ENCODE assay signal across 1 cellular context in the genomic region with DNA sequence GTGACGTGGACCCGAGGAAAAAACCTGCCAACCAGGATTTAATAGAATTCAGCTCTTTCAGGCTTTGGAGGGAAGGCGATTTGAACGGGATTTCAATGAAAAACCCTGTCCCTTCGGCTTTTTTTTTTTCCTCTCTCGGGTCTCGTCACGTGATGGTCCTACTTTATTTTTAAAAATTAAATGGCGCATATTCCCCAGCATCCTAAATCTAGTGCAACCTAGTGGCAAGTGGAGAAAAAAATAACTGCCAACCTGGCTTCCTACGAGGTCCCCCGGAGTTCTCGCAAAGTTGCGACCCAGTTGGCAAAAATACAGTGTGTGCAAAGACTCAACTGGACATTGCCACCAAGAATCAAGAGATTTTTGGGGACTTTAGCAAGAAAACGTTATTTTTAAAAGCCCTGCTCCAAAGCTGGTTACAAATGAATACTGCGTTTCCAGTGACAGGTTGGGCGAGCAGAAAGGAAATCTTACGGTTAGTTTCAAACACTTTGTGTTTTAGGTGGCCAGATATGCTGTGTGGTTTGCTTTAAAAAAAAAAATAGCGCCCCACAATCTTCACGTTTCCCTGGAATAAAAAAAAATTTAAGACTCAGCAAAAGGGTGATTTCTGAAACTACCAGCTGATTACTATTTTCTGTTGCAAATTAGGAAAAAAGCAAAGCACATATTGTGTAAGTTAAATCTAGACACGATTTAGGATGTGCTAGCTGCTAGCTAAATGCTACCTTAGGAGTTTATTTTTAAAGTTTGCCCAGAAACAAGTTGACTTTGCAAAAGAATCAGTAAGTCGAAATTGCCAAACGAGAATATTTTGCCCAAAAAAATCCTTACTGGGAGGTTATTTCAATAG.
A peak's percentile ranks its signal among the peaks of the same experiment; 100 is the strongest.
TF ChIP-seq lines count a peak whose summit lies in the region.

No MANE protein-coding gene starts in this region.

TF ChIP-seq in HepG2, 621 proteins besides CTCF, POLR2A, EP300 and RAD21 (continued from another document and continues in another):
- TF ChIP-seq, protein P1, sequence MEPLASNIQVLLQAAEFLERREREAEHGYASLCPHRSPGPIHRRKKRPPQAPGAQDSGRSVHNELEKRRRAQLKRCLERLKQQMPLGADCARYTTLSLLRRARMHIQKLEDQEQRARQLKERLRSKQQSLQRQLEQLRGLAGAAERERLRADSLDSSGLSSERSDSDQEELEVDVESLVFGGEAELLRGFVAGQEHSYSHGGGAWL (CRISPR knock-in tag; IDR thresholded peaks at IDR 0.05): no peak
- TF ChIP-seq TRIM24 (CRISPR knock-in tag; IDR thresholded peaks at IDR 0.05) (no peak), HMG20B (CRISPR knock-in tag; conservative IDR thresholded peaks at IDR 0.05) (no peak), NCOA5 (CRISPR knock-in tag; IDR thresholded peaks at IDR 0.05) (no peak), ZNF615 (CRISPR knock-in tag; IDR thresholded peaks at IDR 0.05; ENCODE audit: borderline replicate concordance) (peak; percentile 85; the same call in 1 of the 2 replicates), ZFP36L1 (CRISPR knock-in tag; IDR thresholded peaks at IDR 0.05) (no peak; the same call in 1 of the 2 replicates), ZNF383 (CRISPR knock-in tag; IDR thresholded peaks at IDR 0.05; ENCODE audit: borderline replicate concordance) (no peak), SP1 (IDR thresholded peaks at IDR 0.05) (no peak), SP1 (CRISPR knock-in tag; IDR thresholded peaks at IDR 0.05) (no peak), EZH2 (conservative IDR thresholded peaks at IDR 0.05; ENCODE audit: low read depth, low read length) (no peak), AKAP8 (CRISPR knock-in tag; IDR thresholded peaks at IDR 0.05) (no peak), SUZ12 (IDR thresholded peaks at IDR 0.05; ENCODE audit: low read depth, low read length) (no peak), FOXP1 (IDR thresholded peaks at IDR 0.05) (no peak), FOXP1 (CRISPR knock-in tag; IDR thresholded peaks at IDR 0.05) (no peak), IRX3 (CRISPR knock-in tag; IDR thresholded peaks at IDR 0.05; ENCODE audit: borderline replicate concordance, low read depth) (no peak), KMT2B (CRISPR knock-in tag; IDR thresholded peaks at IDR 0.05) (no peak), ZNF460 (CRISPR knock-in tag; IDR thresholded peaks at IDR 0.05; ENCODE audit: borderline replicate concordance) (no peak), ZNF749 (CRISPR knock-in tag; IDR thresholded peaks at IDR 0.05; ENCODE audit: borderline replicate concordance) (no peak), ZNF564 (CRISPR knock-in tag; IDR thresholded peaks at IDR 0.05) (no peak), ZNF709 (CRISPR knock-in tag; IDR thresholded peaks at IDR 0.05) (no peak), ARNTL (CRISPR knock-in tag; IDR thresholded peaks at IDR 0.05) (no peak), GZF1 (CRISPR knock-in tag; IDR thresholded peaks at IDR 0.05) (no peak), CCAR2 (optimal IDR thresholded peaks at IDR 0.05; ENCODE audit: low read depth, low read length) (no peak), MXD4 (CRISPR knock-in tag; IDR thresholded peaks at IDR 0.05) (no peak), ATF7-NPFF (CRISPR knock-in tag; IDR thresholded peaks at IDR 0.05; ENCODE audit: low read depth) (no peak), CEBPB (IDR thresholded peaks at IDR 0.05; ENCODE audit: borderline replicate concordance, low read depth, low read length) (no peak), SETDB1 (CRISPR knock-in tag; IDR thresholded peaks at IDR 0.05; ENCODE audit: borderline replicate concordance) (no peak), TEAD2 (CRISPR knock-in tag; IDR thresholded peaks at IDR 0.05) (no peak), ZNF207 (IDR thresholded peaks at IDR 0.05; ENCODE audit: borderline replicate concordance) (no peak), GLI4 (CRISPR knock-in tag; IDR thresholded peaks at IDR 0.05; ENCODE audit: borderline replicate concordance) (0 out of 2 replicates have a peak, but pooled peaks have one; percentile 32), ZIK1 (CRISPR knock-in tag; IDR thresholded peaks at IDR 0.05; ENCODE audit: borderline replicate concordance, low read depth) (no peak), NFYB (CRISPR knock-in tag; IDR thresholded peaks at IDR 0.05) (no peak), ZFP62 (CRISPR knock-in tag; IDR thresholded peaks at IDR 0.05) (no peak), EEA1 (CRISPR knock-in tag; IDR thresholded peaks at IDR 0.05; ENCODE audit: borderline replicate concordance) (no peak), PAF1 (CRISPR knock-in tag; IDR thresholded peaks at IDR 0.05) (peak; percentile 30; the same call in 1 of the 2 replicates), ZNF891 (CRISPR knock-in tag; IDR thresholded peaks at IDR 0.05) (no peak), KAT7 (CRISPR knock-in tag; IDR thresholded peaks at IDR 0.05; ENCODE audit: borderline replicate concordance) (no peak), ZNF251 (CRISPR knock-in tag; IDR thresholded peaks at IDR 0.05) (no peak), ZNF546 (CRISPR knock-in tag; conservative IDR thresholded peaks at IDR 0.05) (no peak; the same call in 1 of the 2 replicates), ZNF296 (CRISPR knock-in tag; conservative IDR thresholded peaks at IDR 0.05) (no peak), ELF1 (CRISPR knock-in tag; IDR thresholded peaks at IDR 0.05) (no peak)
- TF ChIP-seq, protein P2, sequence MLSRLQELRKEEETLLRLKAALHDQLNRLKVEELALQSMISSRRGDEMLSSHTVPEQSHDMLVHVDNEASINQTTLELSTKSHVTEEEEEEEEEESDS (CRISPR knock-in tag; IDR thresholded peaks at IDR 0.05; ENCODE audit: borderline replicate concordance): no peak
- TF ChIP-seq, protein P3, sequence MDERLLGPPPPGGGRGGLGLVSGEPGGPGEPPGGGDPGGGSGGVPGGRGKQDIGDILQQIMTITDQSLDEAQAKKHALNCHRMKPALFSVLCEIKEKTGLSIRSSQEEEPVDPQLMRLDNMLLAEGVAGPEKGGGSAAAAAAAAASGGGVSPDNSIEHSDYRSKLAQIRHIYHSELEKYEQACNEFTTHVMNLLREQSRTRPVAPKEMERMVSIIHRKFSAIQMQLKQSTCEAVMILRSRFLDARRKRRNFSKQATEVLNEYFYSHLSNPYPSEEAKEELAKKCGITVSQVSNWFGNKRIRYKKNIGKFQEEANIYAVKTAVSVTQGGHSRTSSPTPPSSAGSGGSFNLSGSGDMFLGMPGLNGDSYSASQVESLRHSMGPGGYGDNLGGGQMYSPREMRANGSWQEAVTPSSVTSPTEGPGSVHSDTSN (CRISPR knock-in tag; IDR thresholded peaks at IDR 0.05): no peak
- TF ChIP-seq, protein P4, sequence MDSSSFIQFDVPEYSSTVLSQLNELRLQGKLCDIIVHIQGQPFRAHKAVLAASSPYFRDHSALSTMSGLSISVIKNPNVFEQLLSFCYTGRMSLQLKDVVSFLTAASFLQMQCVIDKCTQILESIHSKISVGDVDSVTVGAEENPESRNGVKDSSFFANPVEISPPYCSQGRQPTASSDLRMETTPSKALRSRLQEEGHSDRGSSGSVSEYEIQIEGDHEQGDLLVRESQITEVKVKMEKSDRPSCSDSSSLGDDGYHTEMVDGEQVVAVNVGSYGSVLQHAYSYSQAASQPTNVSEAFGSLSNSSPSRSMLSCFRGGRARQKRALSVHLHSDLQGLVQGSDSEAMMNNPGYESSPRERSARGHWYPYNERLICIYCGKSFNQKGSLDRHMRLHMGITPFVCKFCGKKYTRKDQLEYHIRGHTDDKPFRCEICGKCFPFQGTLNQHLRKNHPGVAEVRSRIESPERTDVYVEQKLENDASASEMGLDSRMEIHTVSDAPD (CRISPR knock-in tag; IDR thresholded peaks at IDR 0.05): no peak
- TF ChIP-seq, protein P5, sequence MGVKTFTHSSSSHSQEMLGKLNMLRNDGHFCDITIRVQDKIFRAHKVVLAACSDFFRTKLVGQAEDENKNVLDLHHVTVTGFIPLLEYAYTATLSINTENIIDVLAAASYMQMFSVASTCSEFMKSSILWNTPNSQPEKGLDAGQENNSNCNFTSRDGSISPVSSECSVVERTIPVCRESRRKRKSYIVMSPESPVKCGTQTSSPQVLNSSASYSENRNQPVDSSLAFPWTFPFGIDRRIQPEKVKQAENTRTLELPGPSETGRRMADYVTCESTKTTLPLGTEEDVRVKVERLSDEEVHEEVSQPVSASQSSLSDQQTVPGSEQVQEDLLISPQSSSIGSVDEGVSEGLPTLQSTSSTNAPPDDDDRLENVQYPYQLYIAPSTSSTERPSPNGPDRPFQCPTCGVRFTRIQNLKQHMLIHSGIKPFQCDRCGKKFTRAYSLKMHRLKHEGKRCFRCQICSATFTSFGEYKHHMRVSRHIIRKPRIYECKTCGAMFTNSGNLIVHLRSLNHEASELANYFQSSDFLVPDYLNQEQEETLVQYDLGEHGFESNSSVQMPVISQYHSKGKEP (CRISPR knock-in tag; IDR thresholded peaks at IDR 0.05): no peak
- TF ChIP-seq, protein P6, sequence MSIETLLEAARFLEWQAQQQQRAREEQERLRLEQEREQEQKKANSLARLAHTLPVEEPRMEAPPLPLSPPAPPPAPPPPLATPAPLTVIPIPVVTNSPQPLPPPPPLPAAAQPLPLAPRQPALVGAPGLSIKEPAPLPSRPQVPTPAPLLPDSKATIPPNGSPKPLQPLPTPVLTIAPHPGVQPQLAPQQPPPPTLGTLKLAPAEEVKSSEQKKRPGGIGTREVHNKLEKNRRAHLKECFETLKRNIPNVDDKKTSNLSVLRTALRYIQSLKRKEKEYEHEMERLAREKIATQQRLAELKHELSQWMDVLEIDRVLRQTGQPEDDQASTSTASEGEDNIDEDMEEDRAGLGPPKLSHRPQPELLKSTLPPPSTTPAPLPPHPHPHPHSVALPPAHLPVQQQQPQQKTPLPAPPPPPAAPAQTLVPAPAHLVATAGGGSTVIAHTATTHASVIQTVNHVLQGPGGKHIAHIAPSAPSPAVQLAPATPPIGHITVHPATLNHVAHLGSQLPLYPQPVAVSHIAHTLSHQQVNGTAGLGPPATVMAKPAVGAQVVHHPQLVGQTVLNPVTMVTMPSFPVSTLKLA (IDR thresholded peaks at IDR 0.05): no peak
- TF ChIP-seq, protein P7, sequence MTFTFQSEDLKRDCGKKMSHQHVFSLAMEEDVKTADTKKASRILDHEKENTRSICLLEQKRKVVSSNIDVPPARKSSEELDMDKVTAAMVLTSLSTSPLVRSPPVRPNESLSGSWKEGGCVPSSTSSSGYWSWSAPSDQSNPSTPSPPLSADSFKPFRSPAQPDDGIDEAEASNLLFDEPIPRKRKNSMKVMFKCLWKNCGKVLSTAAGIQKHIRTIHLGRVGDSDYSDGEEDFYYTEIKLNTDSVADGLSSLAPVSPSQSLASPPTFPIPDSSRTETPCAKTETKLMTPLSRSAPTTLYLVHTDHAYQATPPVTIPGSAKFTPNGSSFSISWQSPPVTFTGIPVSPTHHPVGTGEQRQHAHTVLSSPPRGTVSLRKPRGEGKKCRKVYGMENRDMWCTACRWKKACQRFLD (CRISPR knock-in tag; IDR thresholded peaks at IDR 0.05; ENCODE audit: borderline replicate concordance): 0 out of 2 replicates have a peak, but pooled peaks have one; percentile 6
- TF ChIP-seq, protein P8, sequence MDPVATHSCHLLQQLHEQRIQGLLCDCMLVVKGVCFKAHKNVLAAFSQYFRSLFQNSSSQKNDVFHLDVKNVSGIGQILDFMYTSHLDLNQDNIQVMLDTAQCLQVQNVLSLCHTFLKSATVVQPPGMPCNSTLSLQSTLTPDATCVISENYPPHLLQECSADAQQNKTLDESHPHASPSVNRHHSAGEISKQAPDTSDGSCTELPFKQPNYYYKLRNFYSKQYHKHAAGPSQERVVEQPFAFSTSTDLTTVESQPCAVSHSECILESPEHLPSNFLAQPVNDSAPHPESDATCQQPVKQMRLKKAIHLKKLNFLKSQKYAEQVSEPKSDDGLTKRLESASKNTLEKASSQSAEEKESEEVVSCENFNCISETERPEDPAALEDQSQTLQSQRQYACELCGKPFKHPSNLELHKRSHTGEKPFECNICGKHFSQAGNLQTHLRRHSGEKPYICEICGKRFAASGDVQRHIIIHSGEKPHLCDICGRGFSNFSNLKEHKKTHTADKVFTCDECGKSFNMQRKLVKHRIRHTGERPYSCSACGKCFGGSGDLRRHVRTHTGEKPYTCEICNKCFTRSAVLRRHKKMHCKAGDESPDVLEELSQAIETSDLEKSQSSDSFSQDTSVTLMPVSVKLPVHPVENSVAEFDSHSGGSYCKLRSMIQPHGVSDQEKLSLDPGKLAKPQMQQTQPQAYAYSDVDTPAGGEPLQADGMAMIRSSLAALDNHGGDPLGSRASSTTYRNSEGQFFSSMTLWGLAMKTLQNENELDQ (CRISPR knock-in tag; IDR thresholded peaks at IDR 0.05; ENCODE audit: borderline replicate concordance): 0 out of 2 replicates have a peak, but pooled peaks have one; percentile 48
- TF ChIP-seq, protein P9, sequence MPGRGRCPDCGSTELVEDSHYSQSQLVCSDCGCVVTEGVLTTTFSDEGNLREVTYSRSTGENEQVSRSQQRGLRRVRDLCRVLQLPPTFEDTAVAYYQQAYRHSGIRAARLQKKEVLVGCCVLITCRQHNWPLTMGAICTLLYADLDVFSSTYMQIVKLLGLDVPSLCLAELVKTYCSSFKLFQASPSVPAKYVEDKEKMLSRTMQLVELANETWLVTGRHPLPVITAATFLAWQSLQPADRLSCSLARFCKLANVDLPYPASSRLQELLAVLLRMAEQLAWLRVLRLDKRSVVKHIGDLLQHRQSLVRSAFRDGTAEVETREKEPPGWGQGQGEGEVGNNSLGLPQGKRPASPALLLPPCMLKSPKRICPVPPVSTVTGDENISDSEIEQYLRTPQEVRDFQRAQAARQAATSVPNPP (CRISPR knock-in tag; IDR thresholded peaks at IDR 0.05): no peak
- TF ChIP-seq, protein P10, sequence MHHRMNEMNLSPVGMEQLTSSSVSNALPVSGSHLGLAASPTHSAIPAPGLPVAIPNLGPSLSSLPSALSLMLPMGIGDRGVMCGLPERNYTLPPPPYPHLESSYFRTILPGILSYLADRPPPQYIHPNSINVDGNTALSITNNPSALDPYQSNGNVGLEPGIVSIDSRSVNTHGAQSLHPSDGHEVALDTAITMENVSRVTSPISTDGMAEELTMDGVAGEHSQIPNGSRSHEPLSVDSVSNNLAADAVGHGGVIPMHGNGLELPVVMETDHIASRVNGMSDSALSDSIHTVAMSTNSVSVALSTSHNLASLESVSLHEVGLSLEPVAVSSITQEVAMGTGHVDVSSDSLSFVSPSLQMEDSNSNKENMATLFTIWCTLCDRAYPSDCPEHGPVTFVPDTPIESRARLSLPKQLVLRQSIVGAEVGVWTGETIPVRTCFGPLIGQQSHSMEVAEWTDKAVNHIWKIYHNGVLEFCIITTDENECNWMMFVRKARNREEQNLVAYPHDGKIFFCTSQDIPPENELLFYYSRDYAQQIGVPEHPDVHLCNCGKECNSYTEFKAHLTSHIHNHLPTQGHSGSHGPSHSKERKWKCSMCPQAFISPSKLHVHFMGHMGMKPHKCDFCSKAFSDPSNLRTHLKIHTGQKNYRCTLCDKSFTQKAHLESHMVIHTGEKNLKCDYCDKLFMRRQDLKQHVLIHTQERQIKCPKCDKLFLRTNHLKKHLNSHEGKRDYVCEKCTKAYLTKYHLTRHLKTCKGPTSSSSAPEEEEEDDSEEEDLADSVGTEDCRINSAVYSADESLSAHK (CRISPR knock-in tag; IDR thresholded peaks at IDR 0.05; ENCODE audit: borderline replicate concordance): no peak; the same call in 1 of the 2 replicates
